1 cellular context compared by ENCODE assay signal in the genomic region with DNA sequence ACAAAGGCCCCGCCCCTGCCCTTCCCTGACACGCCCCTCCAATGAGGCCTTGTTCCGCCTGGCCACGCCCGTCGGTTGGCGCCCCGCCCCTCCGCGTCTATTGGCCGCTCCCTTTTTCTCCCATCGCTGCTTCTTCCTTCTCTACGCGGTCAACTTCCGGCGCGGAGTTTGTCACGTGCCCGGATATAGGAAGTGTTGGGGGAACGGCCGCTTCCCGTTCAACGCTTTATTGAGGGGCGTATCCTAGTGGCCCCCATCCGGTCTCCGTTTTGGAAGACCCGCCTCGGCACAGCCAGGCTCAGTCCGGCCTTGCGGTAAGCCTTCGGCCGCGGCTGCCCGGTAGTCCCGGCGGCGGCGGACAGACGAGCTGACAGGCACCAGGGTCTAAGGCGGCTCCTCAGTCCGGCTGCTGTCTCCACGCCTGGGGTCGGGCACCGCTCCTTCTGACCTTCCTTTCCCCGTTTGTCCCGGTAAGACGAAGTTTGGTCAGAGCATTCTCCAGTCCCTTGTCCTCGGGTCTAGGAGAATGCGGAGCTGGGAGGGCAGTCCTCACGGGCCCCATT.
TF ChIP-seq lines count a peak whose summit lies in the region.

A gene with protein sequence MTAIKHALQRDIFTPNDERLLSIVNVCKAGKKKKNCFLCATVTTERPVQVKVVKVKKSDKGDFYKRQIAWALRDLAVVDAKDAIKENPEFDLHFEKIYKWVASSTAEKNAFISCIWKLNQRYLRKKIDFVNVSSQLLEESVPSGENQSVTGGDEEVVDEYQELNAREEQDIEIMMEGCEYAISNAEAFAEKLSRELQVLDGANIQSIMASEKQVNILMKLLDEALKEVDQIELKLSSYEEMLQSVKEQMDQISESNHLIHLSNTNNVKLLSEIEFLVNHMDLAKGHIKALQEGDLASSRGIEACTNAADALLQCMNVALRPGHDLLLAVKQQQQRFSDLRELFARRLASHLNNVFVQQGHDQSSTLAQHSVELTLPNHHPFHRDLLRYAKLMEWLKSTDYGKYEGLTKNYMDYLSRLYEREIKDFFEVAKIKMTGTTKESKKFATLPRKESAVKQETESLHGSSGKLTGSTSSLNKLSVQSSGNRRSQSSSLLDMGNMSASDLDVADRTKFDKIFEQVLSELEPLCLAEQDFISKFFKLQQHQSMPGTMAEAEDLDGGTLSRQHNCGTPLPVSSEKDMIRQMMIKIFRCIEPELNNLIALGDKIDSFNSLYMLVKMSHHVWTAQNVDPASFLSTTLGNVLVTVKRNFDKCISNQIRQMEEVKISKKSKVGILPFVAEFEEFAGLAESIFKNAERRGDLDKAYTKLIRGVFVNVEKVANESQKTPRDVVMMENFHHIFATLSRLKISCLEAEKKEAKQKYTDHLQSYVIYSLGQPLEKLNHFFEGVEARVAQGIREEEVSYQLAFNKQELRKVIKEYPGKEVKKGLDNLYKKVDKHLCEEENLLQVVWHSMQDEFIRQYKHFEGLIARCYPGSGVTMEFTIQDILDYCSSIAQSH (plus strand): TSS at position 165 of the 563 bp plus-strand sequence. CDS start 4,676 bp downstream, outside the sequence.

TF ChIP-seq in K562, 482 proteins besides CTCF, POLR2A, EP300 and RAD21 (continued from another document and continues in another):
- TF ChIP-seq CTBP1 (IDR thresholded peaks at IDR 0.05; ENCODE audit: borderline replicate concordance) (no peak; the same call in 1 of the 2 replicates), ZNF644 (tag; IDR thresholded peaks at IDR 0.05; ENCODE audit: low read depth) (no peak), MCM2 (IDR thresholded peaks at IDR 0.05; ENCODE audit: low read depth) (no peak), MAZ (CRISPR knock-in tag; conservative IDR thresholded peaks at IDR 0.05 in 1 of 2, IDR thresholded peaks at IDR 0.05 in 1 of 2) (peak; percentile 43 to 48; a peak in 2 of 4 replicates), GATAD2B (IDR thresholded peaks at IDR 0.05; ENCODE audit: borderline replicate concordance) (no peak), MCM3 (IDR thresholded peaks at IDR 0.05) (no peak), ZNF263 (CRISPR knock-in tag; IDR thresholded peaks at IDR 0.05; ENCODE audit: borderline replicate concordance) (no peak), SMARCA5 (IDR thresholded peaks at IDR 0.05) (no peak), ZNF436 (CRISPR knock-in tag; IDR thresholded peaks at IDR 0.05) (no peak), RCOR1 (IDR thresholded peaks at IDR 0.05; ENCODE audit: borderline replicate concordance in 1 of 2, low read depth in 2 of 2, low read length in 2 of 2) (peak in 1 of 2 experiments; percentile 51; a peak in 1 of 4 replicates), ATF1 (CRISPR knock-in tag; IDR thresholded peaks at IDR 0.05) (no peak), ATF1 (tag; IDR thresholded peaks at IDR 0.05) (peak; percentile 87), CAMTA2 (CRISPR knock-in tag; conservative IDR thresholded peaks at IDR 0.05) (no peak), POLR3A (IDR thresholded peaks at IDR 0.05; ENCODE audit: borderline replicate concordance, extremely low read depth, insufficient read depth, insufficient read length) (no peak), PHTF2 (CRISPR knock-in tag; IDR thresholded peaks at IDR 0.05) (no peak), ZNF408 (CRISPR knock-in tag; IDR thresholded peaks at IDR 0.05; ENCODE audit: low read depth) (no peak), NFE2L1 (tag; IDR thresholded peaks at IDR 0.05; ENCODE audit: borderline replicate concordance, low read depth) (no peak), RFX5 (IDR thresholded peaks at IDR 0.05; ENCODE audit: low read depth, low read length) (no peak), NR4A1 (CRISPR knock-in tag; IDR thresholded peaks at IDR 0.05) (peak; percentile 64; the same call in 1 of the 2 replicates), NR4A1 (tag; IDR thresholded peaks at IDR 0.05) (no peak), U2AF1 (optimal IDR thresholded peaks at IDR 0.05; ENCODE audit: low read depth, low read length) (no peak), HDAC2 (IDR thresholded peaks at IDR 0.05) (peak; percentile 73; the same call in 1 of the 2 replicates), NFYB (IDR thresholded peaks at IDR 0.05; ENCODE audit: extremely low read depth, insufficient read length) (peak; percentile 71), TAF7 (tag; IDR thresholded peaks at IDR 0.05) (0 out of 2 replicates have a peak, but pooled peaks have one; percentile 13), HMGN3 (IDR thresholded peaks at IDR 0.05; ENCODE audit: borderline replicate concordance, extremely low read depth, insufficient read length, low read depth, low read length) (peak; percentile 74), XRCC5 (IDR thresholded peaks at IDR 0.05; ENCODE audit: low read depth, low read length) (no peak), TAF1 (IDR thresholded peaks at IDR 0.05; ENCODE audit: control insufficient read depth, extremely low read depth, insufficient read depth, low read length, severe bottlenecking) (peak; percentile 70), ATF7 (IDR thresholded peaks at IDR 0.05) (peak; percentile 73), DNMT1 (IDR thresholded peaks at IDR 0.05) (no peak), TEAD1 (CRISPR knock-in tag; IDR thresholded peaks at IDR 0.05) (0 out of 4 replicates have a peak, but pooled peaks of 1 of the 2 experiments have one; percentile 14), RBM15 (IDR thresholded peaks at IDR 0.05; ENCODE audit: insufficient read depth, low read length) (no peak), ZKSCAN1 (IDR thresholded peaks at IDR 0.05; ENCODE audit: low read depth, low read length) (no peak), SMARCA4 (IDR thresholded peaks at IDR 0.05) (no peak), PHB2 (IDR thresholded peaks at IDR 0.05; ENCODE audit: low read depth) (no peak), TCF7L2 (IDR thresholded peaks at IDR 0.05; ENCODE audit: low read depth, low read length) (peak; percentile 42; the same call in 1 of the 2 replicates), TOE1 (IDR thresholded peaks at IDR 0.05; ENCODE audit: borderline replicate concordance) (peak; percentile 97), TOE1 (CRISPR knock-in tag; IDR thresholded peaks at IDR 0.05; ENCODE audit: borderline replicate concordance, low read depth) (no peak), HMG20A (CRISPR knock-in tag; conservative IDR thresholded peaks at IDR 0.05) (no peak), ZNF212 (CRISPR knock-in tag; IDR thresholded peaks at IDR 0.05) (no peak), CCAR2 (IDR thresholded peaks at IDR 0.05; ENCODE audit: low read depth, low read length) (no peak), ZNF830 (CRISPR knock-in tag; IDR thresholded peaks at IDR 0.05) (no peak), ZNF274 (IDR thresholded peaks at IDR 0.05; ENCODE audit: borderline replicate concordance, low read depth, low read length) (no peak), STAG1 (CRISPR knock-in tag; IDR thresholded peaks at IDR 0.05; ENCODE audit: borderline replicate concordance) (no peak)
- TF ChIP-seq, protein P1, sequence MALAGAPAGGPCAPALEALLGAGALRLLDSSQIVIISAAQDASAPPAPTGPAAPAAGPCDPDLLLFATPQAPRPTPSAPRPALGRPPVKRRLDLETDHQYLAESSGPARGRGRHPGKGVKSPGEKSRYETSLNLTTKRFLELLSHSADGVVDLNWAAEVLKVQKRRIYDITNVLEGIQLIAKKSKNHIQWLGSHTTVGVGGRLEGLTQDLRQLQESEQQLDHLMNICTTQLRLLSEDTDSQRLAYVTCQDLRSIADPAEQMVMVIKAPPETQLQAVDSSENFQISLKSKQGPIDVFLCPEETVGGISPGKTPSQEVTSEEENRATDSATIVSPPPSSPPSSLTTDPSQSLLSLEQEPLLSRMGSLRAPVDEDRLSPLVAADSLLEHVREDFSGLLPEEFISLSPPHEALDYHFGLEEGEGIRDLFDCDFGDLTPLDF (CRISPR knock-in tag; IDR thresholded peaks at IDR 0.05): no peak
- TF ChIP-seq, protein P2, sequence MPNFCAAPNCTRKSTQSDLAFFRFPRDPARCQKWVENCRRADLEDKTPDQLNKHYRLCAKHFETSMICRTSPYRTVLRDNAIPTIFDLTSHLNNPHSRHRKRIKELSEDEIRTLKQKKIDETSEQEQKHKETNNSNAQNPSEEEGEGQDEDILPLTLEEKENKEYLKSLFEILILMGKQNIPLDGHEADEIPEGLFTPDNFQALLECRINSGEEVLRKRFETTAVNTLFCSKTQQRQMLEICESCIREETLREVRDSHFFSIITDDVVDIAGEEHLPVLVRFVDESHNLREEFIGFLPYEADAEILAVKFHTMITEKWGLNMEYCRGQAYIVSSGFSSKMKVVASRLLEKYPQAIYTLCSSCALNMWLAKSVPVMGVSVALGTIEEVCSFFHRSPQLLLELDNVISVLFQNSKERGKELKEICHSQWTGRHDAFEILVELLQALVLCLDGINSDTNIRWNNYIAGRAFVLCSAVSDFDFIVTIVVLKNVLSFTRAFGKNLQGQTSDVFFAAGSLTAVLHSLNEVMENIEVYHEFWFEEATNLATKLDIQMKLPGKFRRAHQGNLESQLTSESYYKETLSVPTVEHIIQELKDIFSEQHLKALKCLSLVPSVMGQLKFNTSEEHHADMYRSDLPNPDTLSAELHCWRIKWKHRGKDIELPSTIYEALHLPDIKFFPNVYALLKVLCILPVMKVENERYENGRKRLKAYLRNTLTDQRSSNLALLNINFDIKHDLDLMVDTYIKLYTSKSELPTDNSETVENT (CRISPR knock-in tag; IDR thresholded peaks at IDR 0.05): no peak
- TF ChIP-seq, protein P3, sequence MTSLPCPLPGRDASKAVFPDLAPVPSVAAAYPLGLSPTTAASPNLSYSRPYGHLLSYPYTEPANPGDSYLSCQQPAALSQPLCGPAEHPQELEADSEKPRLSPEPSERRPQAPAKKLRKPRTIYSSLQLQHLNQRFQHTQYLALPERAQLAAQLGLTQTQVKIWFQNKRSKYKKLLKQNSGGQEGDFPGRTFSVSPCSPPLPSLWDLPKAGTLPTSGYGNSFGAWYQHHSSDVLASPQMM (CRISPR knock-in tag; IDR thresholded peaks at IDR 0.05): no peak
- TF ChIP-seq, protein P4, sequence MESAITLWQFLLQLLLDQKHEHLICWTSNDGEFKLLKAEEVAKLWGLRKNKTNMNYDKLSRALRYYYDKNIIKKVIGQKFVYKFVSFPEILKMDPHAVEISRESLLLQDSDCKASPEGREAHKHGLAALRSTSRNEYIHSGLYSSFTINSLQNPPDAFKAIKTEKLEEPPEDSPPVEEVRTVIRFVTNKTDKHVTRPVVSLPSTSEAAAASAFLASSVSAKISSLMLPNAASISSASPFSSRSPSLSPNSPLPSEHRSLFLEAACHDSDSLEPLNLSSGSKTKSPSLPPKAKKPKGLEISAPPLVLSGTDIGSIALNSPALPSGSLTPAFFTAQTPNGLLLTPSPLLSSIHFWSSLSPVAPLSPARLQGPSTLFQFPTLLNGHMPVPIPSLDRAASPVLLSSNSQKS (CRISPR knock-in tag; IDR thresholded peaks at IDR 0.05): no peak
- TF ChIP-seq, protein P5, sequence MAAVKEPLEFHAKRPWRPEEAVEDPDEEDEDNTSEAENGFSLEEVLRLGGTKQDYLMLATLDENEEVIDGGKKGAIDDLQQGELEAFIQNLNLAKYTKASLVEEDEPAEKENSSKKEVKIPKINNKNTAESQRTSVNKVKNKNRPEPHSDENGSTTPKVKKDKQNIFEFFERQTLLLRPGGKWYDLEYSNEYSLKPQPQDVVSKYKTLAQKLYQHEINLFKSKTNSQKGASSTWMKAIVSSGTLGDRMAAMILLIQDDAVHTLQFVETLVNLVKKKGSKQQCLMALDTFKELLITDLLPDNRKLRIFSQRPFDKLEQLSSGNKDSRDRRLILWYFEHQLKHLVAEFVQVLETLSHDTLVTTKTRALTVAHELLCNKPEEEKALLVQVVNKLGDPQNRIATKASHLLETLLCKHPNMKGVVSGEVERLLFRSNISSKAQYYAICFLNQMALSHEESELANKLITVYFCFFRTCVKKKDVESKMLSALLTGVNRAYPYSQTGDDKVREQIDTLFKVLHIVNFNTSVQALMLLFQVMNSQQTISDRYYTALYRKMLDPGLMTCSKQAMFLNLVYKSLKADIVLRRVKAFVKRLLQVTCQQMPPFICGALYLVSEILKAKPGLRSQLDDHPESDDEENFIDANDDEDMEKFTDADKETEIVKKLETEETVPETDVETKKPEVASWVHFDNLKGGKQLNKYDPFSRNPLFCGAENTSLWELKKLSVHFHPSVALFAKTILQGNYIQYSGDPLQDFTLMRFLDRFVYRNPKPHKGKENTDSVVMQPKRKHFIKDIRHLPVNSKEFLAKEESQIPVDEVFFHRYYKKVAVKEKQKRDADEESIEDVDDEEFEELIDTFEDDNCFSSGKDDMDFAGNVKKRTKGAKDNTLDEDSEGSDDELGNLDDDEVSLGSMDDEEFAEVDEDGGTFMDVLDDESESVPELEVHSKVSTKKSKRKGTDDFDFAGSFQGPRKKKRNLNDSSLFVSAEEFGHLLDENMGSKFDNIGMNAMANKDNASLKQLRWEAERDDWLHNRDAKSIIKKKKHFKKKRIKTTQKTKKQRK (IDR thresholded peaks at IDR 0.05; ENCODE audit: borderline replicate concordance, low read depth, low read length): no peak
- TF ChIP-seq, protein P6, sequence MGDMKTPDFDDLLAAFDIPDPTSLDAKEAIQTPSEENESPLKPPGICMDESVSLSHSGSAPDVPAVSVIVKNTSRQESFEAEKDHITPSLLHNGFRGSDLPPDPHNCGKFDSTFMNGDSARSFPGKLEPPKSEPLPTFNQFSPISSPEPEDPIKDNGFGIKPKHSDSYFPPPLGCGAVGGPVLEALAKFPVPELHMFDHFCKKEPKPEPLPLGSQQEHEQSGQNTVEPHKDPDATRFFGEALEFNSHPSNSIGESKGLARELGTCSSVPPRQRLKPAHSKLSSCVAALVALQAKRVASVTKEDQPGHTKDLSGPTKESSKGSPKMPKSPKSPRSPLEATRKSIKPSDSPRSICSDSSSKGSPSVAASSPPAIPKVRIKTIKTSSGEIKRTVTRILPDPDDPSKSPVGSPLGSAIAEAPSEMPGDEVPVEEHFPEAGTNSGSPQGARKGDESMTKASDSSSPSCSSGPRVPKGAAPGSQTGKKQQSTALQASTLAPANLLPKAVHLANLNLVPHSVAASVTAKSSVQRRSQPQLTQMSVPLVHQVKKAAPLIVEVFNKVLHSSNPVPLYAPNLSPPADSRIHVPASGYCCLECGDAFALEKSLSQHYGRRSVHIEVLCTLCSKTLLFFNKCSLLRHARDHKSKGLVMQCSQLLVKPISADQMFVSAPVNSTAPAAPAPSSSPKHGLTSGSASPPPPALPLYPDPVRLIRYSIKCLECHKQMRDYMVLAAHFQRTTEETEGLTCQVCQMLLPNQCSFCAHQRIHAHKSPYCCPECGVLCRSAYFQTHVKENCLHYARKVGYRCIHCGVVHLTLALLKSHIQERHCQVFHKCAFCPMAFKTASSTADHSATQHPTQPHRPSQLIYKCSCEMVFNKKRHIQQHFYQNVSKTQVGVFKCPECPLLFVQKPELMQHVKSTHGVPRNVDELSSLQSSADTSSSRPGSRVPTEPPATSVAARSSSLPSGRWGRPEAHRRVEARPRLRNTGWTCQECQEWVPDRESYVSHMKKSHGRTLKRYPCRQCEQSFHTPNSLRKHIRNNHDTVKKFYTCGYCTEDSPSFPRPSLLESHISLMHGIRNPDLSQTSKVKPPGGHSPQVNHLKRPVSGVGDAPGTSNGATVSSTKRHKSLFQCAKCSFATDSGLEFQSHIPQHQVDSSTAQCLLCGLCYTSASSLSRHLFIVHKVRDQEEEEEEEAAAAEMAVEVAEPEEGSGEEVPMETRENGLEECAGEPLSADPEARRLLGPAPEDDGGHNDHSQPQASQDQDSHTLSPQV (IDR thresholded peaks at IDR 0.05): no peak
- TF ChIP-seq, protein P7, sequence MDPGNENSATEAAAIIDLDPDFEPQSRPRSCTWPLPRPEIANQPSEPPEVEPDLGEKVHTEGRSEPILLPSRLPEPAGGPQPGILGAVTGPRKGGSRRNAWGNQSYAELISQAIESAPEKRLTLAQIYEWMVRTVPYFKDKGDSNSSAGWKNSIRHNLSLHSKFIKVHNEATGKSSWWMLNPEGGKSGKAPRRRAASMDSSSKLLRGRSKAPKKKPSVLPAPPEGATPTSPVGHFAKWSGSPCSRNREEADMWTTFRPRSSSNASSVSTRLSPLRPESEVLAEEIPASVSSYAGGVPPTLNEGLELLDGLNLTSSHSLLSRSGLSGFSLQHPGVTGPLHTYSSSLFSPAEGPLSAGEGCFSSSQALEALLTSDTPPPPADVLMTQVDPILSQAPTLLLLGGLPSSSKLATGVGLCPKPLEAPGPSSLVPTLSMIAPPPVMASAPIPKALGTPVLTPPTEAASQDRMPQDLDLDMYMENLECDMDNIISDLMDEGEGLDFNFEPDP (CRISPR knock-in tag; IDR thresholded peaks at IDR 0.05): no peak
